Comparison of ENCODE assay signal across 8 cellular contexts in genomic region chr19:41363753-41364545, GRCh38. TPM values are rescaled to one million over a fixed set of nuclear protein-coding genes. Genes with fewer than 3 reads are reported as not detected.
A peak's percentile ranks its signal among the peaks of the same experiment; 100 is the strongest.
DNase-seq lines count a peak whose midpoint lies in the region; ATAC-seq and TF ChIP-seq lines count a peak whose summit lies in the region.

A gene with protein sequence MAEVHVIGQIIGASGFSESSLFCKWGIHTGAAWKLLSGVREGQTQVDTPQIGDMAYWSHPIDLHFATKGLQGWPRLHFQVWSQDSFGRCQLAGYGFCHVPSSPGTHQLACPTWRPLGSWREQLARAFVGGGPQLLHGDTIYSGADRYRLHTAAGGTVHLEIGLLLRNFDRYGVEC (minus strand): TSS chr19:41364149. CDS start chr19:41363519, 630 bp downstream.

- peak; percentile 87 to 99 (median 98) for DNase-seq in C1 segment of cervical spinal cord (lab: John Stamatoyannopoulos, UW)
- peak; percentile 99 for DNase-seq in NCI-H748 treated with DMSO at 0.1 percent for 48 hours (lab: John Stamatoyannopoulos, UW)
- peak; percentile 92 to 98 for DNase-seq in activated CD4-positive, alpha-beta T cell treated with anti-CD3 and anti-CD28 coated beads, Interleukin-2, amount 50 U/mL, for 24 hours (ENCODE audit: low read depth in 1 of 2, low spot score in 1 of 2)
- DNase-seq in dermis blood vessel endothelial cell: peak; percentile 99
- DNase-seq in left lung: peak; percentile 97 to 99
- DNase-seq in stimulated activated CD4-positive, alpha-beta T cell treated with anti-CD3 and anti-CD28 coated beads, Interleukin-2, amount 100 ng/mL, for 48 hours: peak; percentile 93 to 95

- peaks cover 17 to 59% of the 10 kb centered on the region in 2 donors for H3K4me1 ChIP-seq in left lung

- H3K9me3 ChIP-seq in left lung: no peaks in the 10 kb centered on the region

- H3K4me3 ChIP-seq in left lung: peak within 1 kb of the TSS; percentile 53 to 58

- TF ChIP-seq CTCF in left lung (IDR thresholded peaks at IDR 0.05): no peak

- peak within 1 kb of the TSS; percentile 98 to 99 for H3K27ac ChIP-seq in left lung

- H3K27me3 ChIP-seq in left lung: no peaks in the 10 kb centered on the region

- ATAC-seq in GM19372 (IDR thresholded peaks at IDR 0.05; ENCODE audit: low read depth, unreplicated experiment) (peak; percentile 76), HG03558 (IDR thresholded peaks at IDR 0.05; ENCODE audit: extremely low read depth, unreplicated experiment) (peak; percentile 75), left lung (peak; percentile 94)

- intact Hi-C loops in left lung (cut with DNase I): no loop called here

- no peaks in the 10 kb centered on the region for H3K36me3 ChIP-seq in left lung

RNA-seq across cellular contexts. Expression of the gene that starts here (rescaled TPM):
- total RNA-seq in dermis blood vessel endothelial cell (6.8 and 7.9 TPM in 2 replicates), left lung (1 to 10 TPM; 7.8 to 8.8 TPM)

Comparison
In these comparisons a context has a peak if more than half of its experiments do, and no peak if none do; other contexts are left out.
1. Peak in every context shown above with its lines: DNase-seq, ATAC-seq, H3K4me3 ChIP-seq and H3K27ac ChIP-seq.